ENCODE assay signal across 2 cellular contexts in genomic region chr12:51883998-51884675, GRCh38.
TF ChIP-seq lines count a peak whose summit lies in the region.

No MANE protein-coding gene starts in this region.

TF ChIP-seq in HCT116, 20 proteins besides CTCF, POLR2A, EP300 and RAD21:
- no peak for TF ChIP-seq FOSL1 (IDR thresholded peaks at IDR 0.05; ENCODE audit: low read depth)
- TF ChIP-seq JUND (IDR thresholded peaks at IDR 0.05) = no peak

TF ChIP-seq in endothelial cell of umbilical vein, 7 proteins besides CTCF, POLR2A, EP300 and RAD21:
- TF ChIP-seq JUN (IDR thresholded peaks at IDR 0.05; ENCODE audit: borderline replicate concordance, insufficient read depth, insufficient read length, low read depth) (no peak), POLR2AphosphoS5 (IDR thresholded peaks at IDR 0.05; ENCODE audit: insufficient read depth, low read depth, low read length) (no peak), GATA2 (IDR thresholded peaks at IDR 0.05; ENCODE audit: insufficient read depth, insufficient read length, low read depth, low read length) (no peak), EZH2 (IDR thresholded peaks at IDR 0.05; ENCODE audit: borderline replicate concordance, low read depth, low read length, severe bottlenecking) (no peak), MYC (IDR thresholded peaks at IDR 0.05; ENCODE audit: low read depth, low read length) (no peak)
TF ChIP-seq in endothelial cell of umbilical vein: peak in this region for 0.
